2 cellular contexts compared by ENCODE assay signal in the genomic region with DNA sequence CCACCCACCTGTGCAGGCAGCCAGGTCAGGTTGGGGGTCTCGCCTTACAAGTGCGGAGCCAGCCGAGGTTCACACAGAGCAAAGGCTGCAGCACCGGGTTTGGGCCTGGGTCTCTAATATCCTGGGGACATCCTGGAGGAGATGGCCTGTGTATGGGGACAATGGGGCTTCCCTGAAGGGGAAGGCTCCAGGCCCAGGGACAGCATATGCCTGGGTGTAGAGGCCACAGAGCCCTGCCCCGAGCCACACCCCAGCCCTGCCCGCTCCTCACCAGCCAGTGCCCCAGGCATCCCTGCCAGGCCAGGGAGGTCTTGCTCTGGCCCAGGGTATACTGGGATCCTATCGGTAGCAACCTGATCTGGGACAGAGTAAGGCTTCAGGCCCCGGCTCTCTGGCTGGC.
TF ChIP-seq lines count a peak whose summit lies in the region.

No MANE protein-coding gene starts in this region.

TF ChIP-seq in GM12878, 131 proteins besides CTCF, POLR2A, EP300 and RAD21:
- TF ChIP-seq LARP7 (IDR thresholded peaks at IDR 0.05) (0 out of 2 replicates have a peak, but pooled peaks have one; percentile 2), SREBF1 (IDR thresholded peaks at IDR 0.05; ENCODE audit: low read length) (no peak)
TF ChIP-seq in GM12878: peak in this region for 1.

TF ChIP-seq in HepG2, 621 proteins besides CTCF, POLR2A, EP300 and RAD21:
- no peak for TF ChIP-seq YY1 (IDR thresholded peaks at IDR 0.05; ENCODE audit: insufficient read depth, insufficient replicate concordance, low read depth, low read length)
- TF ChIP-seq ZNF670 (CRISPR knock-in tag; IDR thresholded peaks at IDR 0.05; ENCODE audit: borderline replicate concordance), result no peak
- TF ChIP-seq REXO4 (CRISPR knock-in tag; IDR thresholded peaks at IDR 0.05; ENCODE audit: borderline replicate concordance), result no peak
- no peak for TF ChIP-seq ZNF572 (CRISPR knock-in tag; IDR thresholded peaks at IDR 0.05)
- TF ChIP-seq ELF4 (CRISPR knock-in tag; IDR thresholded peaks at IDR 0.05; ENCODE audit: borderline replicate concordance), result no peak
- peak; percentile 15 for TF ChIP-seq AGO2 (optimal IDR thresholded peaks at IDR 0.05; ENCODE audit: low read depth, low read length)
- TF ChIP-seq ZNF547 (CRISPR knock-in tag; IDR thresholded peaks at IDR 0.05), result peak; percentile 46; the same call in 1 of the 2 replicates
- TF ChIP-seq, protein P1, sequence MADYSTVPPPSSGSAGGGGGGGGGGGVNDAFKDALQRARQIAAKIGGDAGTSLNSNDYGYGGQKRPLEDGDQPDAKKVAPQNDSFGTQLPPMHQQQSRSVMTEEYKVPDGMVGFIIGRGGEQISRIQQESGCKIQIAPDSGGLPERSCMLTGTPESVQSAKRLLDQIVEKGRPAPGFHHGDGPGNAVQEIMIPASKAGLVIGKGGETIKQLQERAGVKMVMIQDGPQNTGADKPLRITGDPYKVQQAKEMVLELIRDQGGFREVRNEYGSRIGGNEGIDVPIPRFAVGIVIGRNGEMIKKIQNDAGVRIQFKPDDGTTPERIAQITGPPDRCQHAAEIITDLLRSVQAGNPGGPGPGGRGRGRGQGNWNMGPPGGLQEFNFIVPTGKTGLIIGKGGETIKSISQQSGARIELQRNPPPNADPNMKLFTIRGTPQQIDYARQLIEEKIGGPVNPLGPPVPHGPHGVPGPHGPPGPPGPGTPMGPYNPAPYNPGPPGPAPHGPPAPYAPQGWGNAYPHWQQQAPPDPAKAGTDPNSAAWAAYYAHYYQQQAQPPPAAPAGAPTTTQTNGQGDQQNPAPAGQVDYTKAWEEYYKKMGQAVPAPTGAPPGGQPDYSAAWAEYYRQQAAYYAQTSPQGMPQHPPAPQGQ (CRISPR knock-in tag; IDR thresholded peaks at IDR 0.05; ENCODE audit: borderline replicate concordance), result no peak
- TF ChIP-seq, protein P2, sequence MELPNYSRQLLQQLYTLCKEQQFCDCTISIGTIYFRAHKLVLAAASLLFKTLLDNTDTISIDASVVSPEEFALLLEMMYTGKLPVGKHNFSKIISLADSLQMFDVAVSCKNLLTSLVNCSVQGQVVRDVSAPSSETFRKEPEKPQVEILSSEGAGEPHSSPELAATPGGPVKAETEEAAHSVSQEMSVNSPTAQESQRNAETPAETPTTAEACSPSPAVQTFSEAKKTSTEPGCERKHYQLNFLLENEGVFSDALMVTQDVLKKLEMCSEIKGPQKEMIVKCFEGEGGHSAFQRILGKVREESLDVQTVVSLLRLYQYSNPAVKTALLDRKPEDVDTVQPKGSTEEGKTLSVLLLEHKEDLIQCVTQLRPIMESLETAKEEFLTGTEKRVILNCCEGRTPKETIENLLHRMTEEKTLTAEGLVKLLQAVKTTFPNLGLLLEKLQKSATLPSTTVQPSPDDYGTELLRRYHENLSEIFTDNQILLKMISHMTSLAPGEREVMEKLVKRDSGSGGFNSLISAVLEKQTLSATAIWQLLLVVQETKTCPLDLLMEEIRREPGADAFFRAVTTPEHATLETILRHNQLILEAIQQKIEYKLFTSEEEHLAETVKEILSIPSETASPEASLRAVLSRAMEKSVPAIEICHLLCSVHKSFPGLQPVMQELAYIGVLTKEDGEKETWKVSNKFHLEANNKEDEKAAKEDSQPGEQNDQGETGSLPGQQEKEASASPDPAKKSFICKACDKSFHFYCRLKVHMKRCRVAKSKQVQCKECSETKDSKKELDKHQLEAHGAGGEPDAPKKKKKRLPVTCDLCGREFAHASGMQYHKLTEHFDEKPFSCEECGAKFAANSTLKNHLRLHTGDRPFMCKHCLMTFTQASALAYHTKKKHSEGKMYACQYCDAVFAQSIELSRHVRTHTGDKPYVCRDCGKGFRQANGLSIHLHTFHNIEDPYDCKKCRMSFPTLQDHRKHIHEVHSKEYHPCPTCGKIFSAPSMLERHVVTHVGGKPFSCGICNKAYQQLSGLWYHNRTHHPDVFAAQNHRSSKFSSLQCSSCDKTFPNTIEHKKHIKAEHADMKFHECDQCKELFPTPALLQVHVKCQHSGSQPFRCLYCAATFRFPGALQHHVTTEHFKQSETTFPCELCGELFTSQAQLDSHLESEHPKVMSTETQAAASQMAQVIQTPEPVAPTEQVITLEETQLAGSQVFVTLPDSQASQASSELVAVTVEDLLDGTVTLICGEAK (IDR thresholded peaks at IDR 0.05), result no peak
- TF ChIP-seq, protein P2 (CRISPR knock-in tag; IDR thresholded peaks at IDR 0.05), result peak; percentile 16; the same call in 1 of the 2 replicates
- no peak for TF ChIP-seq PRMT3 (CRISPR knock-in tag; IDR thresholded peaks at IDR 0.05; ENCODE audit: borderline replicate concordance, low read depth)
- TF ChIP-seq, protein P3, sequence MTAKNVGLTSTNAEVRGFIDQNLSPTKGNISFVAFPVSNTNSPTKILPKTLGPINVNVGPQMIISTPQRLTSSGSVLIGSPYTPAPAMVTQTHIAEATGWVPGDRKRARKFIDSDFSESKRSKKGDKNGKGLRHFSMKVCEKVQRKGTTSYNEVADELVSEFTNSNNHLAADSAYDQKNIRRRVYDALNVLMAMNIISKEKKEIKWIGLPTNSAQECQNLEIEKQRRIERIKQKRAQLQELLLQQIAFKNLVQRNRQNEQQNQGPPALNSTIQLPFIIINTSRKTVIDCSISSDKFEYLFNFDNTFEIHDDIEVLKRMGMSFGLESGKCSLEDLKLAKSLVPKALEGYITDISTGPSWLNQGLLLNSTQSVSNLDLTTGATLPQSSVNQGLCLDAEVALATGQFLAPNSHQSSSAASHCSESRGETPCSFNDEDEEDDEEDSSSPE (CRISPR knock-in tag; IDR thresholded peaks at IDR 0.05), result no peak
- peak; percentile 13 for TF ChIP-seq ZNF883 (CRISPR knock-in tag; IDR thresholded peaks at IDR 0.05; ENCODE audit: not compliant biosample characterization)
- TF ChIP-seq GATA4 (IDR thresholded peaks at IDR 0.05; ENCODE audit: borderline replicate concordance, low read depth), result no peak
- TF ChIP-seq ZBTB38 (CRISPR knock-in tag; IDR thresholded peaks at IDR 0.05), result 0 out of 2 replicates have a peak, but pooled peaks have one; percentile 6
- TF ChIP-seq SNAI1 (CRISPR knock-in tag; IDR thresholded peaks at IDR 0.05; ENCODE audit: borderline replicate concordance), result no peak
- no peak for TF ChIP-seq BRCA1 (CRISPR knock-in tag; IDR thresholded peaks at IDR 0.05)
